10 cellular contexts compared by ENCODE assay signal in the genomic region with DNA sequence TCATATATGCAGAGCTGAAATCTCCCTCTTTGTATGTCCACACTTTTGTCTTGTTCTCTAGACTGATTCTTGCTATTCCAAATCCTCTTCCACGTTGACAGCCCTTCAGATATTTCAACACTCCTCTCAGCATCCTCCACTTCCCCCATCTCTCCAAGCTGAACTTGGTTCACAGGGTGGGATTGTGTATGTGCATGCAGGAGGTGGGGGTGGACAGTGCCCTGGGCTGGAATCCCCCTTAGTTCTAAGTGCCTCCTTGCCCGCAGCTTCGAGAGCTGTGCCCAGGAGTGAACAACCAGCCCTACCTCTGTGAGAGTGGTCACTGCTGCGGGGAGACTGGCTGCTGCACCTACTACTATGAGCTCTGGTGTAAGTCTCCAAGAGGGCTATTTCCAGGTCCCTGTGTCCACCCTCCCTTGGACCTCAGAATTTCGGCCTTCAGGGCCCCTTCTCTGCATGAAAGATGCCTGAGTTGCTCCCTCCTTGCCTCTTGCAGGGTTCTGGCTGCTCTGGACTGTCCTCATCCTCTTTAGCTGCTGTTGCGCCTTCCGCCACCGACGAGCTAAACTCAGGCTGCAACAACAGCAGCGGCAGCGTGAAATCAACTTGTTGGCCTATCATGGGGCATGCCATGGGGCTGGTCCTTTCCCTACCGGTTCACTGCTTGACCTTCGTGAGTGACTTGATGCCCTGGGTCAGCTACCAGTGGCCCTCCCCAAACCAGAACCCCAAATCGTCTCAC. TPM values are rescaled to one million over a fixed set of nuclear protein-coding genes. Genes with fewer than 3 reads are reported as not detected.
DNase-seq lines count a peak whose midpoint lies in the region; ATAC-seq, FAIRE-seq and TF ChIP-seq lines count a peak whose summit lies in the region.
"Had no signal": no experiment of that assay in that cellular context is flagged by ENCODE, and none has a peak within 500 bp of the region (broad histone marks: within the 10 kb centered on the region; RNA-seq: fewer than 3 reads in every experiment).

No MANE protein-coding gene starts in this region.

- H3K9me3 Mint-ChIP-seq in stimulated activated naive CD8-positive, alpha-beta T cell treated with anti-CD3 and anti-CD28 coated beads, Interleukin-15, Interleukin-2, amounts not matched to agents 100 ng/mL and 50 ng/mL, for 24 hours: no peaks in the 10 kb centered on the region
- H3K9me3 Mint-ChIP-seq in activated naive CD8-positive, alpha-beta T cell (ENCODE audit: low read depth): no peaks in the 10 kb centered on the region

- no peak overlapping the region for H3K27ac ChIP-seq in kidney (ENCODE audit: low read depth in 2 of 2, low read length in 2 of 2)

- H3K4me3 ChIP-seq in kidney (ENCODE audit: low read length in 2 of 2): peak overlapping the region in 1 of 2 donors; percentile 79

- no peak for FAIRE-seq in kidney (lab: Jason Lieb, UNC)

- no peaks in the 10 kb centered on the region for H3K9me3 ChIP-seq in kidney (ENCODE audit: control insufficient read depth in 1 of 2, low read length in 2 of 2)
- H3K9me3 ChIP-seq: neutrophil had no signal

- no peak for ATAC-seq in stimulated activated naive CD8-positive, alpha-beta T cell treated with anti-CD3 and anti-CD28 coated beads, Interleukin-15, Interleukin-2, amounts not matched to agents 100 U/mL and 50 U/mL, for 24 hours
- ATAC-seq in GM19035 (IDR thresholded peaks at IDR 0.05; ENCODE audit: unreplicated experiment): no peak

- TF ChIP-seq CTCF in kidney (IDR thresholded peaks at IDR 0.05; ENCODE audit: borderline replicate concordance, extremely low read depth, insufficient read depth): no peak

- peaks cover 65% of the 10 kb centered on the region for H3K4me1 Mint-ChIP-seq in stimulated activated naive CD8-positive, alpha-beta T cell treated with anti-CD3 and anti-CD28 coated beads, Interleukin-15, Interleukin-2, amounts not matched to agents 100 ng/mL and 50 ng/mL, for 24 hours (ENCODE audit: low read depth)
- peaks cover 61% of the 10 kb centered on the region for H3K4me1 Mint-ChIP-seq in activated naive CD8-positive, alpha-beta T cell (ENCODE audit: low read depth)

- H3K9ac ChIP-seq in kidney (ENCODE audit: low read length in 2 of 2): no peak overlapping the region

- no peak for DNase-seq in stimulated activated naive CD8-positive, alpha-beta T cell treated with anti-CD3 and anti-CD28 coated beads, Interleukin-15, Interleukin-2, amounts not matched to agents 100 U/mL and 50 U/mL, for 24 hours
- peak; percentile 46 for DNase-seq in kidney
- no peak for DNase-seq in ACHN
- DNase-seq in NCI-H128 (lab: John Stamatoyannopoulos, UW; ENCODE audit: unreplicated experiment): no peak
- DNase-seq in activated gamma-delta T cell (lab: John Stamatoyannopoulos, UW): no peak
- DNase-seq: NCI-H774 had no signal

- peaks cover 0 to 3% of the 10 kb centered on the region in 2 donors for H3K36me3 ChIP-seq in kidney (ENCODE audit: control insufficient read depth in 1 of 2, insufficient read depth in 2 of 2, low read length in 2 of 2)

- intact Hi-C loops in kidney (cut with DNase I): no loop called here

- H3K27me3 Mint-ChIP-seq in stimulated activated naive CD8-positive, alpha-beta T cell treated with anti-CD3 and anti-CD28 coated beads, Interleukin-15, Interleukin-2, amounts not matched to agents 100 ng/mL and 50 ng/mL, for 24 hours: no peaks in the 10 kb centered on the region
- no peaks in the 10 kb centered on the region for H3K27me3 Mint-ChIP-seq in activated naive CD8-positive, alpha-beta T cell

- peaks cover 30% of the 10 kb centered on the region for H3K36me3 Mint-ChIP-seq in stimulated activated naive CD8-positive, alpha-beta T cell treated with anti-CD3 and anti-CD28 coated beads, Interleukin-15, Interleukin-2, amounts not matched to agents 100 ng/mL and 50 ng/mL, for 24 hours (ENCODE audit: low read depth)
- H3K36me3 Mint-ChIP-seq in activated naive CD8-positive, alpha-beta T cell: peaks cover 10% of the 10 kb centered on the region

- H3K27ac Mint-ChIP-seq in stimulated activated naive CD8-positive, alpha-beta T cell treated with anti-CD3 and anti-CD28 coated beads, Interleukin-15, Interleukin-2, amounts not matched to agents 100 ng/mL and 50 ng/mL, for 24 hours: peak overlapping the region; percentile 52
- peak overlapping the region; percentile 16 for H3K27ac Mint-ChIP-seq in activated naive CD8-positive, alpha-beta T cell

- peak overlapping the region; percentile 96 for H3K4me3 Mint-ChIP-seq in stimulated activated naive CD8-positive, alpha-beta T cell treated with anti-CD3 and anti-CD28 coated beads, Interleukin-15, Interleukin-2, amounts not matched to agents 100 ng/mL and 50 ng/mL, for 24 hours
- peak overlapping the region; percentile 98 for H3K4me3 Mint-ChIP-seq in activated naive CD8-positive, alpha-beta T cell

- in situ Hi-C loops in ACHN (cut with HindIII; ENCODE audit: low pct_ligation_motif_present, low pct_unique_long_range_greater_than_20kb, low sequenced_read_pairs): no loop called here

- H3K4me1 ChIP-seq in kidney (ENCODE audit: control insufficient read depth in 1 of 2, insufficient read depth in 1 of 2, low read depth in 1 of 2, low read length in 2 of 2): peaks cover 16 to 32% of the 10 kb centered on the region in 2 donors

RNA-seq across cellular contexts. Expression of gene WBP1, which starts 1.3 kb away (rescaled TPM):
- 83.9 TPM for total RNA-seq in kidney
- polyA plus RNA-seq in kidney (ENCODE audit: insufficient read depth, low read depth, low replicate concordance): 150 TPM

RNA-seq across cellular contexts. Expression of gene INO80B, which starts 4.7 kb away (rescaled TPM):
- 44.2 TPM for total RNA-seq in kidney
- 37.0 TPM for polyA plus RNA-seq in kidney (ENCODE audit: insufficient read depth, low read depth, low replicate concordance)

RNA-seq across cellular contexts. Expression of gene MOGS, which starts 5.6 kb away (rescaled TPM):
- total RNA-seq in kidney: 51.9 TPM
- 27.5 TPM for polyA plus RNA-seq in kidney (ENCODE audit: insufficient read depth, low read depth, low replicate concordance)

RNA-seq across cellular contexts. Expression of gene MRPL53, which starts 12.9 kb away (rescaled TPM):
- 85.1 TPM for total RNA-seq in kidney
- 157 TPM for polyA plus RNA-seq in kidney (ENCODE audit: insufficient read depth, low read depth, low replicate concordance)

RNA-seq across cellular contexts. Expression of gene RTKN, which starts 17.8 kb away (rescaled TPM):
- 76.4 TPM for total RNA-seq in kidney
- polyA plus RNA-seq in kidney (ENCODE audit: insufficient read depth, low read depth, low replicate concordance): 95.6 TPM
